ENCODE assay signal across 13 cellular contexts in genomic region chr17:71934520-71934919, GRCh38.
DNase-seq lines count a peak whose midpoint lies in the region; ATAC-seq, FAIRE-seq and TF ChIP-seq lines count a peak whose summit lies in the region.
"Had no signal": no experiment of that assay in that cellular context is flagged by ENCODE, and none has a peak within 500 bp of the region (broad histone marks: within the 10 kb centered on the region; RNA-seq: fewer than 3 reads in every experiment).

No MANE protein-coding gene starts in this region.

- H3K4me2 ChIP-seq in PC-3 (ENCODE audit: low read length) = peak overlapping the region; percentile 29; the same call in 1 of the 2 replicates
- peak overlapping the region; percentile 25 for H3K4me2 ChIP-seq in keratinocyte (ENCODE audit: control insufficient read depth, extremely low read depth, insufficient read depth, low read depth, low read length)
- no peak overlapping the region for H3K4me2 ChIP-seq in GM23248 (ENCODE audit: unreplicated experiment)
- H3K4me2 ChIP-seq: A549 had no signal

- H3K4me1 ChIP-seq in PC-3 (ENCODE audit: insufficient read depth, low read length) (peaks cover 44% of the 10 kb centered on the region), keratinocyte (ENCODE audit: control insufficient read depth, extremely low read depth, insufficient read depth, low read length) (peaks cover 24% of the 10 kb centered on the region), GM23248 (ENCODE audit: insufficient read depth) (no peaks in the 10 kb centered on the region), heart right ventricle (no peaks in the 10 kb centered on the region)
- H3K4me1 ChIP-seq: A549, HAP-1 had no signal

- H3K36me3 ChIP-seq in PC-3 (ENCODE audit: low read depth, low read length) = no peaks in the 10 kb centered on the region
- H3K36me3 ChIP-seq in bronchial epithelial cell (ENCODE audit: control insufficient read depth, insufficient read depth, low read length) = no peaks in the 10 kb centered on the region
- H3K36me3 ChIP-seq in keratinocyte (ENCODE audit: control insufficient read depth in 2 of 2, extremely low read depth in 1 of 2, insufficient read depth in 2 of 2, low read length in 2 of 2) = no peaks in the 10 kb centered on the region
- no peaks in the 10 kb centered on the region for H3K36me3 ChIP-seq in GM23248 (ENCODE audit: low read depth)
- no peaks in the 10 kb centered on the region for H3K36me3 ChIP-seq in heart right ventricle
- H3K36me3 ChIP-seq: HAP-1 had no signal

- H3K4me3 ChIP-seq in PC-3 (ENCODE audit: low read length) (no peak overlapping the region), bronchial epithelial cell (ENCODE audit: low read depth, low read length) (no peak overlapping the region), keratinocyte (ENCODE audit: control insufficient read depth in 2 of 3, extremely low read depth in 1 of 3, insufficient read depth in 2 of 3, low read depth in 1 of 3, low read length in 3 of 3) (no peak overlapping the region), GM23248 (no peak overlapping the region), heart right ventricle (no peak overlapping the region)
- H3K4me3 ChIP-seq: A549, HAP-1 had no signal

- H3K9me2 ChIP-seq in PC-3 (replicated peaks; ENCODE audit: low read length) = no peaks in the 10 kb centered on the region
- H3K9me2 ChIP-seq in GM23248 (ENCODE audit: insufficient read depth) = no peaks in the 10 kb centered on the region

- H3K27me3 ChIP-seq in PC-3 (ENCODE audit: low read length) (no peaks in the 10 kb centered on the region), bronchial epithelial cell (ENCODE audit: control insufficient read depth, insufficient read depth, low read length) (no peaks in the 10 kb centered on the region), keratinocyte (ENCODE audit: control insufficient read depth, extremely low read depth, insufficient read depth, low read length) (no peaks in the 10 kb centered on the region), GM23248 (replicated peaks; ENCODE audit: insufficient read depth) (no peaks in the 10 kb centered on the region), heart right ventricle (no peaks in the 10 kb centered on the region)

- peak overlapping the region; percentile 15; the same call in 1 of the 2 replicates for H3K27ac ChIP-seq in PC-3 (ENCODE audit: low read length)
- H3K27ac ChIP-seq in keratinocyte (ENCODE audit: control insufficient read depth, insufficient read depth, low read length) = no peak overlapping the region
- no peak overlapping the region for H3K27ac ChIP-seq in GM23248
- no peak overlapping the region for H3K27ac ChIP-seq in heart right ventricle
- H3K27ac ChIP-seq: A549 had no signal

- intact Hi-C loops in PC-3 (cut with micrococcal nuclease) (no loop called here), heart right ventricle (cut with DNase I) (no loop called here)

- in situ Hi-C loops in GM23248 (cut with MboI) = no loop called here

- H3K79me2 ChIP-seq in PC-3 (ENCODE audit: low read length) = no peaks in the 10 kb centered on the region
- H3K79me2 ChIP-seq in keratinocyte (ENCODE audit: control insufficient read depth, insufficient read depth, low read length) = no peaks in the 10 kb centered on the region
- no peaks in the 10 kb centered on the region for H3K79me2 ChIP-seq in GM23248 (ENCODE audit: insufficient read depth)

- H3K9ac ChIP-seq in PC-3 (ENCODE audit: low read length) = no peak overlapping the region
- H3K9ac ChIP-seq in keratinocyte (ENCODE audit: control insufficient read depth, extremely low read depth, insufficient read depth, low read length) = no peak overlapping the region
- no peak overlapping the region for H3K9ac ChIP-seq in GM23248

- H3K9me1 ChIP-seq in keratinocyte (ENCODE audit: control insufficient read depth, extremely low read depth, insufficient read depth, low read length) = no peaks in the 10 kb centered on the region

- POLR2A ChIA-PET in PC-3 (lab: Charles Lee; ENCODE audit: unreplicated experiment) = no interaction called here

- no TSS peak for BruUV-seq in PC-3 (replicated peaks; lab: Mats Ljungman, UMichigan)

- H4K20me1 ChIP-seq in PC-3 (ENCODE audit: low read length) (no peaks in the 10 kb centered on the region), keratinocyte (ENCODE audit: control insufficient read depth, extremely low read depth, insufficient read depth, low read length) (no peaks in the 10 kb centered on the region), GM23248 (ENCODE audit: insufficient read depth) (no peaks in the 10 kb centered on the region)

- CTCF ChIA-PET in PC-3 (lab: Charles Lee) = no interaction called here

- dilution Hi-C loops in keratinocyte (cut with MboI; ENCODE audit: extremely low pct_ligation_motif_present, low sequenced_read_pairs) = no loop called here

- DNase-seq in PC-3 (peak; percentile 74), bronchial epithelial cell (ENCODE audit: low read depth) (peak; percentile 78), keratinocyte (ENCODE audit: low read depth, low spot score) (no peak), GM23248 (no peak), heart right ventricle (no peak), EL (no peak)
- DNase-seq: Caco-2; CD8-positive, alpha-beta memory T cell; DMS53; GOT3; HFFc6 had no signal

- H3K9me3 ChIP-seq in PC-3 (ENCODE audit: low read length) (no peaks in the 10 kb centered on the region), keratinocyte (ENCODE audit: control insufficient read depth, low read depth, low read length) (no peaks in the 10 kb centered on the region), GM23248 (ENCODE audit: low read depth) (no peaks in the 10 kb centered on the region), heart right ventricle (no peaks in the 10 kb centered on the region)
- H3K9me3 ChIP-seq: A549, Caco-2, HAP-1 had no signal

- no peak overlapping the region for H2AFZ ChIP-seq in PC-3 (ENCODE audit: low read length)
- H2AFZ ChIP-seq in keratinocyte (ENCODE audit: control insufficient read depth, low read length) = no peak overlapping the region
- no peak overlapping the region for H2AFZ ChIP-seq in GM23248

- no peak for FAIRE-seq in bronchial epithelial cell (lab: Jason Lieb, UNC)
- FAIRE-seq in keratinocyte (lab: Jason Lieb, UNC) = peak; percentile 71

- TF ChIP-seq CTCF in PC-3 (conservative IDR thresholded peaks at IDR 0.05; ENCODE audit: low read depth, low read length) (no peak), bronchial epithelial cell (IDR thresholded peaks at IDR 0.05; ENCODE audit: insufficient read depth, low read length, severe bottlenecking) (no peak), keratinocyte (optimal IDR thresholded peaks at IDR 0.05 in 1 of 3, IDR thresholded peaks at IDR 0.05 in 1 of 3, conservative IDR thresholded peaks at IDR 0.05 in 1 of 3; ENCODE audit: extremely low read depth in 1 of 3, insufficient read depth in 2 of 3, low read length in 3 of 3) (no peak), heart right ventricle (IDR thresholded peaks at IDR 0.05) (no peak)

- no peaks in the 10 kb centered on the region for H3F3A ChIP-seq in PC-3 (ENCODE audit: low read length, unreplicated experiment)
- no peaks in the 10 kb centered on the region for H3F3A ChIP-seq in GM23248 (ENCODE audit: insufficient read depth)

- ATAC-seq in PC-3 = peak; percentile 70
- ATAC-seq in heart right ventricle = no peak
- ATAC-seq: A549 had no signal

- 55 to 81% methylated on average over 2 of the region's 2 CpGs for WGBS in GM23248 (ENCODE audit: low coverage in 1 of 2, low lambda C conversion rate in 2 of 2, missing lambda C conversion rate in 2 of 2), 2 experiments
- 84 to 96% methylated on average over 2 of the region's 2 CpGs for WGBS in heart right ventricle, 2 donors

Comparison
In these comparisons a context has a peak if more than half of its experiments do, and no peak if none do; other contexts are left out.
1. DNase-seq: peak in PC-3 (single experiment) and bronchial epithelial cell (single experiment); none in keratinocyte (single experiment), GM23248 (single experiment), heart right ventricle (0 of 2) and EL (single experiment).